Comparison of ENCODE assay signal across 10 cellular contexts in the genomic region with DNA sequence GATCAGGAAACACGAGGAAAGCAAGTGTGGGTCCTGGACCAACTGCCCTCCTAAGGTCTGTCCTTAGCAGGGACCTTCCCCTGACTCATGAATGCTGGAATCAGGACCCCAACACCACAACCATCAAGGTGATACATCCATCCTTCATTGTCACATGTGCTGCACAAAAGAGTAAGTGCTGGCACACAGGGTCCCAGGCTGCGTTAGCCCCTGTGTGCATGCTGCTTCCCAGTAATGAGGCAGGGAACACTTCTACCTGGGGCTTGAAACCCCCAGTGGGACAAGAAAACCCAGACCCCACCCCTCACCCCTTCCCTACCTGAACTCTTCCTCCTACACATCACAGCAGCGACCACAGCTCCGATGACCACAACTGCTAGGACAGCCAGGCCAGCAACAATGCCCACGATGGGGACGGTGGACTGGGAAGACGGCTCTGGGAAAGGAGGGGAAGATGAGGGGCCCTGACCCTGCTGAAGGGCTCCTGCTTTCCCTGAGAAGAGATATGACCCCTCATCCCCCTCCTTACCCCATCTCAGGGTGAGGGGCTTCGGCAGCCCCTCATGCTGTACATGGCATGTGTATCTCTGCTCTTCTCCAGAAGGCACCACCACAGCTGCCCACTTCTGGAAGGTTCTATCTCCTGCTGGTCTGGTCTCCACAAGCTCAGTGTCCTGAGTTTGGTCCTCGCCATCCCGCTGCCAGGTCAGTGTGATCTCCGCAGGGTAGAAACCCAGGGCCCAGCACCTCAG. TPM values are rescaled to one million over a fixed set of nuclear protein-coding genes. Genes with fewer than 3 reads are reported as not detected.
DNase-seq lines count a peak whose midpoint lies in the region; ATAC-seq, FAIRE-seq and TF ChIP-seq lines count a peak whose summit lies in the region.
"Had no signal": no experiment of that assay in that cellular context is flagged by ENCODE, and none has a peak within 500 bp of the region (broad histone marks: within the 10 kb centered on the region; RNA-seq: fewer than 3 reads in every experiment).

No MANE protein-coding gene starts in this region.

- peaks cover 63 to 74% of the 10 kb centered on the region in 2 donors for H3K4me1 Mint-ChIP-seq in natural killer cell treated with Interleukin-12 subunit alpha and Interleukin-12 subunit beta and Interleukin-15 and Interleukin-18, amount 100 ng/mL, for 72 hours (ENCODE audit: low read depth in 2 of 2)
- no peaks in the 10 kb centered on the region for H3K4me1 Mint-ChIP-seq in glutamatergic neuron (ENCODE audit: low read depth, unreplicated experiment)

- no peaks in the 10 kb centered on the region; the same call in 2 of the 3 replicates for H3K9me3 ChIP-seq in GM12878 (replicated peaks; ENCODE audit: control insufficient read depth, insufficient read depth, low read length)

- FAIRE-seq in GM12891 (lab: Jason Lieb, UNC) = peak; percentile 48
- no peak for FAIRE-seq in GM12878 (lab: Jason Lieb, UNC)
- FAIRE-seq: D721Med had no signal

- H3K36me3 ChIP-seq in GM12878 (ENCODE audit: control insufficient read depth in 2 of 2, insufficient read depth in 2 of 2, low read length in 1 of 2) = peaks cover 15 to 26% of the 10 kb centered on the region in 2 experiments

- H3K27me3 ChIP-seq in GM12878 (replicated peaks in 1 of 2; ENCODE audit: control insufficient read depth in 2 of 2, insufficient read depth in 2 of 2, low read length in 1 of 2) = no peaks in the 10 kb centered on the region

- H3K36me3 Mint-ChIP-seq in natural killer cell treated with Interleukin-12 subunit alpha and Interleukin-12 subunit beta and Interleukin-15 and Interleukin-18, amount 100 ng/mL, for 72 hours = peaks cover 36% of the 10 kb centered on the region
- no peaks in the 10 kb centered on the region for H3K36me3 Mint-ChIP-seq in glutamatergic neuron (ENCODE audit: unreplicated experiment)

- no peak for TF ChIP-seq EP300 in GM12878 (IDR thresholded peaks at IDR 0.05; ENCODE audit: borderline replicate concordance in 1 of 2, control insufficient read depth in 1 of 2, low read depth in 2 of 2, low read length in 2 of 2)

- RAD21 ChIA-PET in GM12878 (lab: Charles Lee; ENCODE audit: unreplicated experiment) = no interaction called here

- TF ChIP-seq RAD21 in GM12878 (IDR thresholded peaks at IDR 0.05; ENCODE audit: insufficient read depth, low read depth, low read length) = no peak

- peak overlapping the region; percentile 6; the same call in 1 of the 2 replicates for H3K27ac ChIP-seq in GM12878 (ENCODE audit: control insufficient read depth, insufficient read depth)

- peak overlapping the region; percentile 71 for H3K9ac ChIP-seq in GM12878 (ENCODE audit: control insufficient read depth, insufficient read depth, low read length)

- ATAC-seq in GM12878 = no peak
- no peak for ATAC-seq in natural killer cell treated with Interleukin-12 subunit alpha and Interleukin-12 subunit beta and Interleukin-15 and Interleukin-18, amount 100 ng/mL, for 72 hours
- no peak for ATAC-seq in HG03520 (IDR thresholded peaks at IDR 0.05; ENCODE audit: unreplicated experiment)

- H3K79me2 ChIP-seq in GM12878 (ENCODE audit: control insufficient read depth, insufficient read depth, low read length) = peaks cover 37% of the 10 kb centered on the region

- BruUV-seq in GM12878 (replicated peaks; lab: Mats Ljungman, UMichigan) = no TSS peak

- POLR2A ChIA-PET in GM12878 (lab: Charles Lee) = interaction anchor here (0.6 kb wide), 1 partner anchor 582 kb away, joined by 3 read pairs; no protein-coding TSS in a partner anchor

- in situ Hi-C loops in GM12878 (cut with MboI) = loop anchor here (5.0 kb wide), 1 partner anchor 88 kb away; no protein-coding TSS in a partner anchor

- H3K4me3 ChIP-seq in AG10803 (ENCODE audit: low read length) (peak overlapping the region; percentile 12), GM12878 (peak overlapping the region; percentile 97)

- H3K4me1 ChIP-seq in GM12878 (ENCODE audit: control insufficient read depth, insufficient read depth, low read length) = peaks cover 20% of the 10 kb centered on the region

- WGBS in GM12878 (ENCODE audit: insufficient coverage, insufficient replicate concordance, low lambda C conversion rate, missing lambda C conversion rate) = 0% methylated on average over 11 of the region's 11 CpGs

- CTCF ChIA-PET in GM12878 (lab: Yijun Ruan, JAX) = interaction anchor here (1.1 to 1.4 kb wide), 2 partner anchors 11 to 17 kb away, joined by 3 to 5 read pairs; no protein-coding TSS in a partner anchor

- H3K9me3 Mint-ChIP-seq in natural killer cell treated with Interleukin-12 subunit alpha and Interleukin-12 subunit beta and Interleukin-15 and Interleukin-18, amount 100 ng/mL, for 72 hours = no peaks in the 10 kb centered on the region
- H3K9me3 Mint-ChIP-seq in glutamatergic neuron (ENCODE audit: unreplicated experiment) = no peaks in the 10 kb centered on the region

- H3K27ac Mint-ChIP-seq in natural killer cell treated with Interleukin-12 subunit alpha and Interleukin-12 subunit beta and Interleukin-15 and Interleukin-18, amount 100 ng/mL, for 72 hours = peak overlapping the region; percentile 96 to 99
- H3K27ac Mint-ChIP-seq in glutamatergic neuron (ENCODE audit: unreplicated experiment) = no peak overlapping the region

- H3K4me3 Mint-ChIP-seq in natural killer cell treated with Interleukin-12 subunit alpha and Interleukin-12 subunit beta and Interleukin-15 and Interleukin-18, amount 100 ng/mL, for 72 hours = peak overlapping the region; percentile 93
- H3K4me3 Mint-ChIP-seq in glutamatergic neuron (ENCODE audit: unreplicated experiment) = no peak overlapping the region

- H2AFZ ChIP-seq in GM12878 (ENCODE audit: control insufficient read depth, low read depth, low read length) = no peak overlapping the region

- no peaks in the 10 kb centered on the region for H3K27me3 Mint-ChIP-seq in natural killer cell treated with Interleukin-12 subunit alpha and Interleukin-12 subunit beta and Interleukin-15 and Interleukin-18, amount 100 ng/mL, for 72 hours
- H3K27me3 Mint-ChIP-seq in glutamatergic neuron (ENCODE audit: unreplicated experiment) = peaks cover 12% of the 10 kb centered on the region

- TF ChIP-seq CTCF in AG10803 (conservative IDR thresholded peaks at IDR 0.05; ENCODE audit: low read length) (no peak), GM12878 (IDR thresholded peaks at IDR 0.05 in 2 of 3, conservative IDR thresholded peaks at IDR 0.05 in 1 of 3; ENCODE audit: control insufficient read depth in 2 of 3, extremely low read depth in 1 of 3, insufficient read depth in 1 of 3, low read depth in 3 of 3, low read length in 3 of 3) (no peak), glutamatergic neuron (IDR thresholded peaks at IDR 0.05; ENCODE audit: partially characterized antibody, unreplicated experiment) (no peak)

- H4K20me1 ChIP-seq in GM12878 (ENCODE audit: control insufficient read depth, insufficient read depth) = peaks cover 20% of the 10 kb centered on the region

- intact Hi-C loops in GM12878 (cut with micrococcal nuclease; ENCODE audit: unreplicated experiment) = no loop called here

- SMC1A ChIA-PET in GM12878 (lab: Charles Lee; ENCODE audit: uncharacterized antibody, unreplicated experiment) = interaction anchor here (1.0 kb wide), 1 partner anchor 10 kb away, joined by 3 read pairs; no protein-coding TSS in a partner anchor

- peak; percentile 46; the same call in 1 of the 2 replicates for TF ChIP-seq POLR2A in GM12891 (IDR thresholded peaks at IDR 0.05; ENCODE audit: low read depth, low read length)
- TF ChIP-seq POLR2A in GM12878 (IDR thresholded peaks at IDR 0.05; ENCODE audit: low read depth, low read length) = peak; percentile 73

- peak overlapping the region; percentile 93 for H3K4me2 ChIP-seq in GM12878 (ENCODE audit: control insufficient read depth, insufficient read depth)

- no peak for DNase-seq in AG10803 (ENCODE audit: low read depth)
- no peak for DNase-seq in GM12891 (ENCODE audit: insufficient read length, low spot score)
- no peak for DNase-seq in GM12878 (ENCODE audit: low read depth, low spot score)
- DNase-seq in natural killer cell treated with Interleukin-12 subunit alpha and Interleukin-12 subunit beta and Interleukin-15 and Interleukin-18, amount 100 ng/mL, for 72 hours (ENCODE audit: low spot score) = no peak
- DNase-seq in glutamatergic neuron = no peak
- DNase-seq in NCI-H524 treated with DMSO at 0.1 percent for 48 hours (lab: John Stamatoyannopoulos, UW) = no peak
- DNase-seq in cortex of kidney (lab: John Stamatoyannopoulos, UW) = no peak
- DNase-seq: SIG-M5 had no signal

RNA-seq across cellular contexts. Expression of a gene that starts 2.0 kb away (rescaled TPM):
- 3,160 TPM for polyA plus RNA-seq in GM12891 (2012; ENCODE audit: low read depth, missing spikeins)
- 2,210 and 2,286 TPM in 2 replicates for total RNA-seq in GM12878 (2013; cell fraction: nucleolus; rRNA removed)
- 3,342 and 3,485 TPM in 2 replicates for total RNA-seq in GM12878 (2014; rRNA removed)
- total RNA-seq in GM12878 (2014; rRNA removed; fragmentation: Illumina TruSeq; extraction: Trizol) = 2,610 and 2,649 TPM in 2 replicates
- 3,333 and 3,502 TPM in 2 replicates for total RNA-seq in GM12878 (2021)
- 2,375 TPM for polyA plus RNA-seq in GM12878 (2011; ENCODE audit: low read depth)
- 3,153 and 5,128 TPM in 2 replicates for polyA plus RNA-seq in GM12878 (2011; rRNA removed)
- polyA plus RNA-seq in GM12878 (2011; cell fraction: cytosol; rRNA removed) = 3,568 and 5,770 TPM in 2 replicates
- polyA plus RNA-seq in GM12878 (2011; cell fraction: nucleus; rRNA removed) = 5,720 and 8,463 TPM in 2 replicates
- polyA plus RNA-seq in GM12878 (2012) = 3,427 and 3,948 TPM in 2 replicates
- polyA plus RNA-seq in GM12878 (2014; fragmentation: Illumina TruSeq; extraction: Trizol) = 1,989 and 2,110 TPM in 2 replicates
- polyA plus RNA-seq in GM12878 (2014; fragmentation: Nextera tagmentation; extraction: Ambion mirVana) = 1,000 to 10,000 TPM in 1 of 2 experiments, 100 to 1,000 TPM in 1; 820 to 1,780 TPM
- polyA plus RNA-seq in GM12878 (2014; rRNA removed) = 3,468 and 4,014 TPM in 2 replicates
- polyA plus RNA-seq in GM12878 (2016; fragmentation: Nextera tagmentation; extraction: Ambion mirVana) = 1,000 to 10,000 TPM; 3,407 to 3,656 TPM
- polyA minus RNA-seq in GM12878 (2011; rRNA and poly(A)+ RNA removed) = 1,902 and 3,270 TPM in 2 replicates
- 1,058 and 1,080 TPM in 2 replicates for polyA minus RNA-seq in GM12878 (2011; cell fraction: cytosol; rRNA and poly(A)+ RNA removed)
- 1,332 and 1,398 TPM in 2 replicates for polyA minus RNA-seq in GM12878 (2011; cell fraction: nucleus; rRNA and poly(A)+ RNA removed)
- total RNA-seq in natural killer cell treated with Interleukin-12 subunit alpha and Interleukin-12 subunit beta and Interleukin-15 and Interleukin-18, amount 100 ng/mL, for 72 hours = 1,000 to 10,000 TPM; 3,852 to 7,384 TPM
- 11.4 TPM for total RNA-seq in glutamatergic neuron (ENCODE audit: unreplicated experiment)

RNA-seq across cellular contexts. Expression of a gene that starts 48.4 kb away (rescaled TPM):
- 5.0 TPM for polyA plus RNA-seq in GM12891 (2012; ENCODE audit: low read depth, missing spikeins)
- 4.9 and 6.3 TPM in 2 replicates for total RNA-seq in GM12878 (2013; cell fraction: nucleolus; rRNA removed)
- total RNA-seq in GM12878 (2014; rRNA removed) = 8.1 and 9.0 TPM in 2 replicates
- 6.8 and 7.9 TPM in 2 replicates for total RNA-seq in GM12878 (2014; rRNA removed; fragmentation: Illumina TruSeq; extraction: Trizol)
- total RNA-seq in GM12878 (2021) = 7.1 and 7.6 TPM in 2 replicates
- polyA plus RNA-seq in GM12878 (2011; ENCODE audit: low read depth) = 4.6 TPM
- 6.4 and 10.3 TPM in 2 replicates for polyA plus RNA-seq in GM12878 (2011; rRNA removed)
- 11.6 and 12.0 TPM in 2 replicates for polyA plus RNA-seq in GM12878 (2011; cell fraction: cytosol; rRNA removed)
- 21.3 and 26.8 TPM in 2 replicates for polyA plus RNA-seq in GM12878 (2011; cell fraction: nucleus; rRNA removed)
- polyA plus RNA-seq in GM12878 (2012) = 5.4 and 7.9 TPM in 2 replicates
- 7.1 and 8.8 TPM in 2 replicates for polyA plus RNA-seq in GM12878 (2014; fragmentation: Illumina TruSeq; extraction: Trizol)
- 1 to 10 TPM; 5.0 to 5.6 TPM for polyA plus RNA-seq in GM12878 (2014; fragmentation: Nextera tagmentation; extraction: Ambion mirVana)
- 9.9 and 10.5 TPM in 2 replicates for polyA plus RNA-seq in GM12878 (2014; rRNA removed)
- 1 to 10 TPM; 3.6 to 4.4 TPM for polyA plus RNA-seq in GM12878 (2016; fragmentation: Nextera tagmentation; extraction: Ambion mirVana)
- polyA minus RNA-seq in GM12878 (2011; rRNA and poly(A)+ RNA removed) = 8.0 and 10.0 TPM in 2 replicates
- polyA minus RNA-seq in GM12878 (2011; cell fraction: cytosol; rRNA and poly(A)+ RNA removed) = 2.0 and 2.7 TPM in 2 replicates
- polyA minus RNA-seq in GM12878 (2011; cell fraction: nucleus; rRNA and poly(A)+ RNA removed) = 4.4 and 9.0 TPM in 2 replicates
- 10 to 100 TPM; 14.2 to 16.9 TPM for total RNA-seq in natural killer cell treated with Interleukin-12 subunit alpha and Interleukin-12 subunit beta and Interleukin-15 and Interleukin-18, amount 100 ng/mL, for 72 hours
- 0.42 TPM for total RNA-seq in glutamatergic neuron (ENCODE audit: unreplicated experiment)

Comparison
In these comparisons a context has a peak if more than half of its experiments do, and no peak if none do; other contexts are left out.
1. RNA of a gene that starts 2.0 kb away (total RNA-seq): 3,852 to 7,384 TPM in natural killer cell treated with Interleukin-12 subunit alpha and Interleukin-12 subunit beta and Interleukin-15 and Interleukin-18, amount 100 ng/mL, for 72 hours and 2,210 to 3,502 TPM in GM12878; 11.4 TPM in glutamatergic neuron (single experiment); every median in the first group is over 100 times any median in the second.